In genomic region chr6:31976065-31976464, GRCh38 we compare ENCODE assay signal across 1 cellular context.
TF ChIP-seq lines count a peak whose summit lies in the region.

No MANE protein-coding gene starts in this region.

TF ChIP-seq in HepG2, 621 proteins besides CTCF, POLR2A, EP300 and RAD21:
- peak; percentile 41; the same call in 1 of the 2 replicates for TF ChIP-seq RBFOX2 (IDR thresholded peaks at IDR 0.05; ENCODE audit: low read depth, low read length)
TF ChIP-seq in HepG2: peak in this region for 1; not testable (repeated sequence) for 620.
